19 cellular contexts compared by ENCODE assay signal in the genomic region with DNA sequence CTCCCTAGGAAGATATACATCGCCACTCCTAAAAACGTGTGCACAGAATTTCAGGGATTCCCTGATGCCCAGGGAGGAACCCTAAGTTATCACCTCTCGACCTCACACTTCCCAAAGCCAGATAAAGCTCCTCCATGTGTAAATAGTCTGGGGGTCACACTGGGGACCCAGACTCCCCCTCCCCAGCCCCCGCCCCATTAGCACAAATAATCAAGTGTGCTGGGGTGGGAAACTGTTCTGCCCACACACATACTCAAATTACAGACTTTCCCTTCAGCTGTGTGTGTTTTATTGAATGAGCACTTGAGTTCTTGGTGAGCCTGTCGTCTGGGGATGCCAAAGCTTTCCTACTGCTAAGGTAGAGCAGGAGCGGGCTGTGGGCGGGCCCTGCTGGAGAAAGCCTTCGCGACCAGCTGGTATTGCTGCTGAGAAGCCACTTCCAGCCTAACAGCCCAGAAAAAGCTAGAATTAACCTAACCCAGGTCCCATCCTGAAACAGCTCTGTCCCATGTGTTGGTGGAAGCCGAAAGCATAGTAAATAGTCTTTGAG.
DNase-seq lines count a peak whose midpoint lies in the region; ATAC-seq and TF ChIP-seq lines count a peak whose summit lies in the region.
"Had no signal": no experiment of that assay in that cellular context is flagged by ENCODE, and none has a peak within 500 bp of the region (broad histone marks: within the 10 kb centered on the region; RNA-seq: fewer than 3 reads in every experiment).

No MANE protein-coding gene starts in this region.

- DNase-seq in NCI-H2227 (lab: John Stamatoyannopoulos, UW; ENCODE audit: unreplicated experiment) (peak; percentile 18), NCI-H2227 treated with DMSO at 0.1 percent for 48 hours (lab: John Stamatoyannopoulos, UW) (no peak), NCI-H510A (lab: John Stamatoyannopoulos, UW) (peak; percentile 56), left colon (no peak), thyroid gland (peak; percentile 61 to 71), cerebellar cortex (ENCODE audit: low spot score) (no peak), NCI-H1436 treated with DMSO at 0.1 percent for 48 hours (lab: John Stamatoyannopoulos, UW) (no peak)
- DNase-seq: activated CD4-positive, alpha-beta T cell treated with anti-CD3 and anti-CD28 coated beads, Interleukin-2, amount 50 U/mL, for 48 hours; DND-41; effector memory CD4-positive, alpha-beta T cell; foreskin fibroblast; Kasumi-1; left ventricle myocardium inferior; NCI-H2081; PC-9; trophoblast cell had no signal

- H3K9me3 ChIP-seq in thyroid gland, result no peaks in the 10 kb centered on the region
- H3K9me3 ChIP-seq: A549, left ventricle myocardium inferior had no signal

- H3K36me3 ChIP-seq in thyroid gland, result no peaks in the 10 kb centered on the region
- H3K36me3 ChIP-seq: left ventricle myocardium inferior had no signal

- intact Hi-C loops in left colon (cut with DNase I, micrococcal nuclease) (no loop called here), thyroid gland (cut with DNase I) (loop anchor here (10.0 kb wide), 1 partner anchor 558 kb away; no protein-coding TSS in a partner anchor)

- WGBS in thyroid gland, 2 donors, result 47 to 55% methylated on average over 9 to 10 of the region's 10 CpGs

- H3K27me3 ChIP-seq in thyroid gland, result no peaks in the 10 kb centered on the region

- ATAC-seq in left colon (peak; percentile 23), GM21723 (IDR thresholded peaks at IDR 0.05; ENCODE audit: unreplicated experiment) (no peak)
- ATAC-seq: A549; activated T-helper 17 cell treated with anti-CD3 and anti-CD28 coated beads, Interleukin-2, amount 50 U/mL, for 72 hours had no signal

- H3K27ac ChIP-seq in thyroid gland, result no peak overlapping the region
- H3K27ac ChIP-seq: A549, left ventricle myocardium inferior, PC-9 had no signal

- no peak overlapping the region for H3K4me3 ChIP-seq in thyroid gland (replicated peaks in 1 of 3)
- H3K4me3 ChIP-seq: A549, left ventricle myocardium inferior, PC-9 had no signal

- TF ChIP-seq POLR2A in thyroid gland (IDR thresholded peaks at IDR 0.05), result no peak

- H3K4me1 ChIP-seq in thyroid gland, result peaks cover 3 to 5% of the 10 kb centered on the region in 2 donors
- H3K4me1 ChIP-seq: A549 had no signal

- no peak for TF ChIP-seq CTCF in thyroid gland (IDR thresholded peaks at IDR 0.05)

Comparison
In these comparisons a context has a peak if more than half of its experiments do, and no peak if none do; other contexts are left out.
1. DNase-seq: peak in NCI-H2227 (single experiment), NCI-H510A (single experiment) and thyroid gland (2 of 2); none in NCI-H2227 treated with DMSO at 0.1 percent for 48 hours (single experiment), left colon (0 of 2), cerebellar cortex (single experiment) and NCI-H1436 treated with DMSO at 0.1 percent for 48 hours (single experiment).